Comparison of ENCODE assay signal across 14 cellular contexts in genomic region chr9:106981396-106982287, GRCh38.
DNase-seq lines count a peak whose midpoint lies in the region; ATAC-seq, FAIRE-seq and TF ChIP-seq lines count a peak whose summit lies in the region.
"Had no signal": no experiment of that assay in that cellular context is flagged by ENCODE, and none has a peak within 500 bp of the region (broad histone marks: within the 10 kb centered on the region; RNA-seq: fewer than 3 reads in every experiment).

No MANE protein-coding gene starts in this region.

- H3K36me3 Mint-ChIP-seq in activated T-cell treated with anti-CD3 and anti-CD28 coated beads, Interleukin-2, amount 50 U/mL, for 4 hours (ENCODE audit: insufficient read depth) = no peaks in the 10 kb centered on the region

- ATAC-seq in GM19452 (IDR thresholded peaks at IDR 0.05; ENCODE audit: unreplicated experiment) (peak; percentile 73), HG02759 (IDR thresholded peaks at IDR 0.05; ENCODE audit: unreplicated experiment) (peak; percentile 61), HG03457 (IDR thresholded peaks at IDR 0.05; ENCODE audit: unreplicated experiment) (peak; percentile 46), foreskin keratinocyte (no peak)
- no peak for ATAC-seq in activated T-cell treated with anti-CD3 and anti-CD28 coated beads, Interleukin-2, amount 50 U/mL, for 4 hours
- ATAC-seq: left lung had no signal

- peak; percentile 47 for FAIRE-seq in GM12891 (lab: Jason Lieb, UNC)
- FAIRE-seq: frontal cortex had no signal

- TF ChIP-seq CTCF in foreskin keratinocyte (conservative IDR thresholded peaks at IDR 0.05) = no peak

- H3K9me3 Mint-ChIP-seq in activated T-cell treated with anti-CD3 and anti-CD28 coated beads, Interleukin-2, amount 50 U/mL, for 4 hours = peaks cover 3% of the 10 kb centered on the region
- H3K9me3 Mint-ChIP-seq: T-helper 1 cell treated with Interleukin-12 subunit alpha and Interleukin-12 subunit beta and Interleukin-4 antibody, amounts not matched to agents 30 μg/mL and 1 μg/mL, for 36 hours had no signal

- no peak overlapping the region for H3K4me3 Mint-ChIP-seq in activated T-cell treated with anti-CD3 and anti-CD28 coated beads, Interleukin-2, amount 50 U/mL, for 4 hours
- H3K4me3 Mint-ChIP-seq: T-helper 1 cell treated with Interleukin-12 subunit alpha and Interleukin-12 subunit beta and Interleukin-4 antibody, amounts not matched to agents 30 μg/mL and 1 μg/mL, for 36 hours had no signal

- H3K27ac ChIP-seq in foreskin keratinocyte = no peak overlapping the region
- H3K27ac ChIP-seq: left lung had no signal

- no peaks in the 10 kb centered on the region for H3K4me1 Mint-ChIP-seq in activated T-cell treated with anti-CD3 and anti-CD28 coated beads, Interleukin-2, amount 50 U/mL, for 4 hours (ENCODE audit: low read depth)

- no peaks in the 10 kb centered on the region for H3K4me1 ChIP-seq in foreskin keratinocyte
- H3K4me1 ChIP-seq: left lung had no signal

- TF ChIP-seq POLR2A in GM12891 (IDR thresholded peaks at IDR 0.05; ENCODE audit: low read depth, low read length) = no peak

- H3K27me3 Mint-ChIP-seq in activated T-cell treated with anti-CD3 and anti-CD28 coated beads, Interleukin-2, amount 50 U/mL, for 4 hours (ENCODE audit: low read depth) = no peaks in the 10 kb centered on the region

- no peak for DNase-seq in GM12891 (ENCODE audit: insufficient read length, low spot score)
- no peak for DNase-seq in GOT3 (lab: John Stamatoyannopoulos, UW)
- no peak for DNase-seq in activated naive CD4-positive, alpha-beta T cell treated with Interleukin-2 at 50 U/mL for 16 hours
- DNase-seq in activated T-cell treated with anti-CD3 and anti-CD28 coated beads, Interleukin-2, amount 50 U/mL, for 4 hours = no peak
- DNase-seq in foreskin keratinocyte = no peak
- DNase-seq: activated CD8-positive, alpha-beta memory T cell treated with anti-CD3 and anti-CD28 coated beads for 24 hours; left lung; NCI-H1092; substantia nigra had no signal

- H3K27me3 ChIP-seq in foreskin keratinocyte = no peaks in the 10 kb centered on the region
- H3K27me3 ChIP-seq: left lung had no signal

TF ChIP-seq in GM12891, 5 proteins besides CTCF, POLR2A, EP300 and RAD21:
- TF ChIP-seq PAX5 (IDR thresholded peaks at IDR 0.05; ENCODE audit: insufficient read depth, low read length, severe bottlenecking) = no peak
- TF ChIP-seq SPI1 (IDR thresholded peaks at IDR 0.05; ENCODE audit: low read depth, low read length) = peak; percentile 56

Comparison
In these comparisons a context has a peak if more than half of its experiments do, and no peak if none do; other contexts are left out.
1. ATAC-seq: peak in GM19452 (single experiment), HG02759 (single experiment) and HG03457 (single experiment); none in activated T-cell treated with anti-CD3 and anti-CD28 coated beads, Interleukin-2, amount 50 U/mL, for 4 hours (0 of 2) and foreskin keratinocyte (single experiment).